8 cellular contexts compared by ENCODE assay signal in genomic region chr12:13102481-13103195, GRCh38. TPM values are rescaled to one million over a fixed set of nuclear protein-coding genes. Genes with fewer than 3 reads are reported as not detected.
DNase-seq lines count a peak whose midpoint lies in the region; ATAC-seq and TF ChIP-seq lines count a peak whose summit lies in the region.

No MANE protein-coding gene starts in this region.

- peaks cover 33% of the 10 kb centered on the region for H3K36me3 Mint-ChIP-seq in Calu3 (ENCODE audit: insufficient read depth, unreplicated experiment)

- no TSS peak for BruUV-seq in Calu3 (replicated peaks; lab: Mats Ljungman, UMichigan)

- H3K9me3 Mint-ChIP-seq in Calu3 (ENCODE audit: low read depth, unreplicated experiment) = no peaks in the 10 kb centered on the region

- peak overlapping the region; percentile 99 for H3K27ac ChIP-seq in RWPE2 (ENCODE audit: poor library complexity, severe bottlenecking)
- H3K27ac ChIP-seq in ovary = peak overlapping the region in 1 of 2 donors; percentile 94

- H3K27me3 ChIP-seq in RWPE2 (ENCODE audit: insufficient read depth, poor library complexity, severe bottlenecking) (no peaks in the 10 kb centered on the region), ovary (no peaks in the 10 kb centered on the region)

- TF ChIP-seq POLR2A in ovary (IDR thresholded peaks at IDR 0.05) = no peak

- H3K27me3 Mint-ChIP-seq in Calu3 (ENCODE audit: unreplicated experiment) = no peaks in the 10 kb centered on the region

- H3K4me3 ChIP-seq in RWPE2 (ENCODE audit: severe bottlenecking) = no peak overlapping the region
- H3K4me3 ChIP-seq in fibroblast of pulmonary artery (replicated peaks; ENCODE audit: low read depth, low read length) = no peak overlapping the region
- no peak overlapping the region for H3K4me3 ChIP-seq in ovary

- ATAC-seq in RWPE2 (ENCODE audit: low read depth) = no peak

- H3K27ac Mint-ChIP-seq in Calu3 (ENCODE audit: unreplicated experiment) = peak overlapping the region; percentile 96

- TF ChIP-seq CTCF in Calu3 (IDR thresholded peaks at IDR 0.05; ENCODE audit: unreplicated experiment) = no peak
- TF ChIP-seq CTCF in RWPE2 (IDR thresholded peaks at IDR 0.05; ENCODE audit: poor library complexity, severe bottlenecking) = no peak
- TF ChIP-seq CTCF in fibroblast of pulmonary artery (IDR thresholded peaks at IDR 0.05; ENCODE audit: low read length, missing control alignments) = no peak
- TF ChIP-seq CTCF in ovary (IDR thresholded peaks at IDR 0.05) = no peak

- H3K9me3 ChIP-seq in RWPE2 (ENCODE audit: severe bottlenecking) = no peaks in the 10 kb centered on the region
- H3K9me3 ChIP-seq in ovary = no peaks in the 10 kb centered on the region

- H3K4me1 ChIP-seq in RWPE2 (ENCODE audit: insufficient read depth, poor library complexity, severe bottlenecking) = peaks cover 47% of the 10 kb centered on the region
- peaks cover 3% of the 10 kb centered on the region for H3K4me1 ChIP-seq in ovary (ENCODE audit: insufficient read depth)

- CTCF ChIA-PET in Calu3 (lab: Charles Lee) = interaction anchor here (0.9 to 2.5 kb wide), 2 partner anchors 93 to 94 kb away, joined by 3 to 14 read pairs; partner anchors contain the start of gene EMP1

- no peak for TF ChIP-seq EP300 in ovary (IDR thresholded peaks at IDR 0.05)

- H3K36me3 ChIP-seq in RWPE2 (ENCODE audit: low read depth) (no peaks in the 10 kb centered on the region), ovary (no peaks in the 10 kb centered on the region)

- intact Hi-C loops in Calu3 (cut with micrococcal nuclease; ENCODE audit: unreplicated experiment) (no loop called here), ovary (cut with DNase I) (loop anchor here in 1 of 4 donors (10.0 kb wide), 1 partner anchor 92 kb away; the partner anchor contains the start of gene EMP1)

- DNase-seq in Calu3 = no peak
- DNase-seq in RWPE2 (ENCODE audit: low spot score) = no peak
- peak; percentile 44 for DNase-seq in fibroblast of pulmonary artery (ENCODE audit: low read depth)
- peak; percentile 42 for DNase-seq in retina
- DNase-seq in T-helper 9 cell = no peak
- DNase-seq in DMS 273 (lab: John Stamatoyannopoulos, UW; ENCODE audit: unreplicated experiment) = no peak
- DNase-seq in MV-4-11 (lab: John Stamatoyannopoulos, UW) = no peak
- DNase-seq in ovary = no peak

- peak overlapping the region; percentile 77 for H3K4me3 Mint-ChIP-seq in Calu3 (ENCODE audit: low read depth, unreplicated experiment)

- WGBS in ovary, 3 donors = 51 to 55% (median 54%) methylated on average over 7 of the region's 7 CpGs

- peaks cover 48% of the 10 kb centered on the region for H3K4me1 Mint-ChIP-seq in Calu3 (ENCODE audit: low read depth, unreplicated experiment)

RNA-seq across cellular contexts. Expression of gene GSG1, which starts 0.8 kb away (rescaled TPM):
- total RNA-seq in Calu3 (2022) = 0.47 TPM in 1 of 2 replicates, not detected in the other
- not detected for total RNA-seq in ovary
- under 1 TPM; 0.33 to 0.43 TPM for polyA plus RNA-seq in ovary

RNA-seq across cellular contexts. Expression of gene FAM234B, which starts 58.5 kb away (rescaled TPM):
- 2.7 and 3.6 TPM in 2 replicates for total RNA-seq in Calu3 (2022)
- 1 to 10 TPM; 5.3 to 8.8 (median 5.7) TPM for total RNA-seq in ovary
- 1 to 10 TPM; 2.1 to 9.4 TPM for polyA plus RNA-seq in ovary

Comparison
In these comparisons a context has a peak if more than half of its experiments do, and no peak if none do; other contexts are left out.
1. DNase-seq: peak in fibroblast of pulmonary artery (single experiment) and retina (single experiment); none in Calu3 (single experiment), RWPE2 (single experiment), T-helper 9 cell (single experiment), DMS 273 (single experiment), MV-4-11 (single experiment) and ovary (0 of 5).